ENCODE assay signal across 20 cellular contexts in genomic region chr7:108015740-108016139, GRCh38. TPM values are rescaled to one million over a fixed set of nuclear protein-coding genes. Genes with fewer than 3 reads are reported as not detected.
DNase-seq lines count a peak whose midpoint lies in the region; ATAC-seq and TF ChIP-seq lines count a peak whose summit lies in the region.
"Had no signal": no experiment of that assay in that cellular context is flagged by ENCODE, and none has a peak within 500 bp of the region (broad histone marks: within the 10 kb centered on the region; RNA-seq: fewer than 3 reads in every experiment).

No MANE protein-coding gene starts in this region.

- H3K4me3 Mint-ChIP-seq in osteocyte (ENCODE audit: unreplicated experiment), result no peak overlapping the region
- H3K4me3 Mint-ChIP-seq: CD14-positive monocyte, naive B cell, T-cell had no signal

- H3K27ac ChIP-seq in RWPE2 (ENCODE audit: poor library complexity, severe bottlenecking), result peak overlapping the region; percentile 77
- H3K27ac ChIP-seq: coronary artery, left lung, PC-9 had no signal

- no peaks in the 10 kb centered on the region for H3K9me3 Mint-ChIP-seq in osteocyte (ENCODE audit: unreplicated experiment)
- H3K9me3 Mint-ChIP-seq: CD14-positive monocyte, naive B cell, T-cell had no signal

- TF ChIP-seq CTCF in RWPE2 (IDR thresholded peaks at IDR 0.05; ENCODE audit: poor library complexity, severe bottlenecking) (no peak), osteocyte (IDR thresholded peaks at IDR 0.05) (no peak)

- no peak for ATAC-seq in RWPE2 (ENCODE audit: low read depth)
- no peak for ATAC-seq in HG02798 (IDR thresholded peaks at IDR 0.05; ENCODE audit: poor library complexity, unreplicated experiment)
- ATAC-seq: T-cell had no signal

- peaks cover 53% of the 10 kb centered on the region for H3K4me1 Mint-ChIP-seq in osteocyte (ENCODE audit: unreplicated experiment)
- H3K4me1 Mint-ChIP-seq: CD14-positive monocyte, naive B cell had no signal

- H3K4me1 ChIP-seq in RWPE2 (ENCODE audit: insufficient read depth, poor library complexity, severe bottlenecking), result peaks cover 50% of the 10 kb centered on the region
- H3K4me1 ChIP-seq: left lung had no signal

- H3K4me3 ChIP-seq in RWPE2 (ENCODE audit: severe bottlenecking), result no peak overlapping the region
- H3K4me3 ChIP-seq: coronary artery, esophagus squamous epithelium, left lung, PC-9 had no signal

- DNase-seq in EL, result peak; percentile 19
- DNase-seq in RWPE2 (ENCODE audit: low spot score), result no peak
- DNase-seq in dermis blood vessel endothelial cell, result peak; percentile 77
- DNase-seq in osteocyte (ENCODE audit: extremely low spot score, unreplicated experiment), result no peak
- DNase-seq in T1000 (lab: John Stamatoyannopoulos, UW), result no peak
- DNase-seq in NK-92 treated with Interleukin-12 subunit alpha and Interleukin-12 subunit beta, amount 100 ng/mL, for 24 hours (lab: John Stamatoyannopoulos, UW), result no peak
- DNase-seq: activated CD4-positive, alpha-beta T cell treated with anti-CD3 and anti-CD28 coated beads, Interleukin-2, amount 50 U/mL, for 4 hours; activated naive CD4-positive, alpha-beta T cell treated with Interleukin-2 at 50 U/mL for 16 hours; esophagus squamous epithelium; hippocampal formation; left lung; naive B cell; NCI-H524; nucleus accumbens; PC-9; SHP77 treated with DMSO at 0.1 percent for 48 hours; T-cell had no signal

- H3K36me3 Mint-ChIP-seq in osteocyte (ENCODE audit: unreplicated experiment), result no peaks in the 10 kb centered on the region
- H3K36me3 Mint-ChIP-seq: CD14-positive monocyte, naive B cell, T-cell had no signal

- no peaks in the 10 kb centered on the region for H3K9me3 ChIP-seq in RWPE2 (ENCODE audit: severe bottlenecking)
- H3K9me3 ChIP-seq: esophagus squamous epithelium, left lung had no signal

- peak overlapping the region; percentile 86 for H3K27ac Mint-ChIP-seq in osteocyte (ENCODE audit: unreplicated experiment)
- H3K27ac Mint-ChIP-seq: CD14-positive monocyte, T-cell had no signal

- no peaks in the 10 kb centered on the region for H3K27me3 ChIP-seq in RWPE2 (ENCODE audit: insufficient read depth, poor library complexity, severe bottlenecking)
- H3K27me3 ChIP-seq: esophagus squamous epithelium, left lung had no signal

- no peaks in the 10 kb centered on the region for H3K36me3 ChIP-seq in RWPE2 (ENCODE audit: low read depth)
- H3K36me3 ChIP-seq: esophagus squamous epithelium, left lung had no signal

- no peaks in the 10 kb centered on the region for H3K27me3 Mint-ChIP-seq in osteocyte (ENCODE audit: unreplicated experiment)

RNA-seq across cellular contexts. Expression of gene LAMB1, which starts 12.8 kb away (rescaled TPM):
- total RNA-seq in dermis blood vessel endothelial cell (485 and 583 TPM in 2 replicates), osteocyte (952 and 1,014 TPM in 2 replicates)

Comparison
In these comparisons a context has a peak if more than half of its experiments do, and no peak if none do; other contexts are left out.
1. DNase-seq: peak in EL (single experiment) and dermis blood vessel endothelial cell (single experiment); none in RWPE2 (single experiment), osteocyte (single experiment), T1000 (single experiment) and NK-92 treated with Interleukin-12 subunit alpha and Interleukin-12 subunit beta, amount 100 ng/mL, for 24 hours (single experiment).